1 cellular context compared by ENCODE assay signal in genomic region chr7:26292768-26293560, GRCh38.
TF ChIP-seq lines count a peak whose summit lies in the region.

No MANE protein-coding gene starts in this region.

TF ChIP-seq in HepG2, 621 proteins besides CTCF, POLR2A, EP300 and RAD21 (continued from another document and continues in another):
- 0 out of 2 replicates have a peak, but pooled peaks have one; percentile 22 for TF ChIP-seq IKZF5 (CRISPR knock-in tag; IDR thresholded peaks at IDR 0.05)
- TF ChIP-seq ZGPAT (CRISPR knock-in tag; IDR thresholded peaks at IDR 0.05): peak; percentile 53; the same call in 1 of the 2 replicates
- no peak for TF ChIP-seq NR2C2 (CRISPR knock-in tag; IDR thresholded peaks at IDR 0.05; ENCODE audit: borderline replicate concordance)
- no peak for TF ChIP-seq ZNF724P (CRISPR knock-in tag; IDR thresholded peaks at IDR 0.05; ENCODE audit: borderline replicate concordance)
- TF ChIP-seq NR2F6 (IDR thresholded peaks at IDR 0.05): peak; percentile 14; the same call in 1 of the 2 replicates
- TF ChIP-seq NR2F6 (CRISPR knock-in tag; IDR thresholded peaks at IDR 0.05): no peak; the same call in 1 of the 2 replicates
- no peak for TF ChIP-seq AKNA (CRISPR knock-in tag; IDR thresholded peaks at IDR 0.05; ENCODE audit: borderline replicate concordance)
- no peak for TF ChIP-seq ZNF713 (CRISPR knock-in tag; IDR thresholded peaks at IDR 0.05)
- peak; percentile 77 for TF ChIP-seq CEBPB (IDR thresholded peaks at IDR 0.05; ENCODE audit: borderline replicate concordance, low read depth, low read length)
- no peak for TF ChIP-seq MAF1 (CRISPR knock-in tag; IDR thresholded peaks at IDR 0.05; ENCODE audit: borderline replicate concordance)
- TF ChIP-seq GATAD2A (CRISPR knock-in tag; IDR thresholded peaks at IDR 0.05): peak; percentile 67
- TF ChIP-seq NKX3-1 (CRISPR knock-in tag; IDR thresholded peaks at IDR 0.05): no peak
- no peak; the same call in 1 of the 2 replicates for TF ChIP-seq KAT8 (CRISPR knock-in tag; IDR thresholded peaks at IDR 0.05)
- TF ChIP-seq CCDC6 (CRISPR knock-in tag; IDR thresholded peaks at IDR 0.05): no peak
- TF ChIP-seq GFI1 (CRISPR knock-in tag; IDR thresholded peaks at IDR 0.05; ENCODE audit: borderline replicate concordance): no peak
- TF ChIP-seq ZNF432 (CRISPR knock-in tag; IDR thresholded peaks at IDR 0.05; ENCODE audit: borderline replicate concordance): no peak
- 0 out of 2 replicates have a peak, but pooled peaks have one; percentile 16 for TF ChIP-seq HDAC2 (CRISPR knock-in tag; IDR thresholded peaks at IDR 0.05)
- no peak for TF ChIP-seq ZNF75D (CRISPR knock-in tag; IDR thresholded peaks at IDR 0.05; ENCODE audit: borderline replicate concordance)
- TF ChIP-seq DNMT1 (CRISPR knock-in tag; IDR thresholded peaks at IDR 0.05): no peak
- TF ChIP-seq ZSCAN20 (CRISPR knock-in tag; IDR thresholded peaks at IDR 0.05; ENCODE audit: borderline replicate concordance): no peak
- TF ChIP-seq ZNF510 (CRISPR knock-in tag; IDR thresholded peaks at IDR 0.05; ENCODE audit: low read depth): no peak
- TF ChIP-seq KLF6 (CRISPR knock-in tag; IDR thresholded peaks at IDR 0.05): no peak
- TF ChIP-seq ZNF335 (CRISPR knock-in tag; IDR thresholded peaks at IDR 0.05): no peak
- no peak for TF ChIP-seq SP5 (CRISPR knock-in tag; IDR thresholded peaks at IDR 0.05; ENCODE audit: borderline replicate concordance, low read depth)
- TF ChIP-seq MAFK (conservative IDR thresholded peaks at IDR 0.05 in 1 of 2, IDR thresholded peaks at IDR 0.05 in 1 of 2; ENCODE audit: low read length in 2 of 2): no peak
- no peak for TF ChIP-seq ELK4 (CRISPR knock-in tag; IDR thresholded peaks at IDR 0.05; ENCODE audit: borderline replicate concordance)
- TF ChIP-seq ZNF224 (CRISPR knock-in tag; IDR thresholded peaks at IDR 0.05): no peak
- TF ChIP-seq MED1 (CRISPR knock-in tag; IDR thresholded peaks at IDR 0.05): peak; percentile 47; the same call in 1 of the 2 replicates
- TF ChIP-seq FOXA3 (CRISPR knock-in tag; IDR thresholded peaks at IDR 0.05): 0 out of 2 replicates have a peak, but pooled peaks have one; percentile 13
- peak; percentile 41 for TF ChIP-seq CBX1 (IDR thresholded peaks at IDR 0.05; ENCODE audit: low read depth)
- no peak for TF ChIP-seq ZNF597 (CRISPR knock-in tag; IDR thresholded peaks at IDR 0.05)
- no peak for TF ChIP-seq GTF3A (CRISPR knock-in tag; conservative IDR thresholded peaks at IDR 0.05)
- peak; percentile 32; the same call in 1 of the 2 replicates for TF ChIP-seq RXRB (CRISPR knock-in tag; IDR thresholded peaks at IDR 0.05; ENCODE audit: borderline replicate concordance)
- no peak for TF ChIP-seq PAF1 (CRISPR knock-in tag; IDR thresholded peaks at IDR 0.05)
- no peak for TF ChIP-seq HBP1 (CRISPR knock-in tag; IDR thresholded peaks at IDR 0.05; ENCODE audit: low read depth)
- no peak for TF ChIP-seq TGIF2 (CRISPR knock-in tag; IDR thresholded peaks at IDR 0.05)
- TF ChIP-seq TFDP1 (CRISPR knock-in tag; IDR thresholded peaks at IDR 0.05; ENCODE audit: borderline replicate concordance): no peak
- TF ChIP-seq ZNF792 (CRISPR knock-in tag; IDR thresholded peaks at IDR 0.05): 0 out of 2 replicates have a peak, but pooled peaks have one; percentile 31
- no peak for TF ChIP-seq ZNF407 (CRISPR knock-in tag; IDR thresholded peaks at IDR 0.05; ENCODE audit: not compliant biosample characterization)
